In the genomic region with DNA sequence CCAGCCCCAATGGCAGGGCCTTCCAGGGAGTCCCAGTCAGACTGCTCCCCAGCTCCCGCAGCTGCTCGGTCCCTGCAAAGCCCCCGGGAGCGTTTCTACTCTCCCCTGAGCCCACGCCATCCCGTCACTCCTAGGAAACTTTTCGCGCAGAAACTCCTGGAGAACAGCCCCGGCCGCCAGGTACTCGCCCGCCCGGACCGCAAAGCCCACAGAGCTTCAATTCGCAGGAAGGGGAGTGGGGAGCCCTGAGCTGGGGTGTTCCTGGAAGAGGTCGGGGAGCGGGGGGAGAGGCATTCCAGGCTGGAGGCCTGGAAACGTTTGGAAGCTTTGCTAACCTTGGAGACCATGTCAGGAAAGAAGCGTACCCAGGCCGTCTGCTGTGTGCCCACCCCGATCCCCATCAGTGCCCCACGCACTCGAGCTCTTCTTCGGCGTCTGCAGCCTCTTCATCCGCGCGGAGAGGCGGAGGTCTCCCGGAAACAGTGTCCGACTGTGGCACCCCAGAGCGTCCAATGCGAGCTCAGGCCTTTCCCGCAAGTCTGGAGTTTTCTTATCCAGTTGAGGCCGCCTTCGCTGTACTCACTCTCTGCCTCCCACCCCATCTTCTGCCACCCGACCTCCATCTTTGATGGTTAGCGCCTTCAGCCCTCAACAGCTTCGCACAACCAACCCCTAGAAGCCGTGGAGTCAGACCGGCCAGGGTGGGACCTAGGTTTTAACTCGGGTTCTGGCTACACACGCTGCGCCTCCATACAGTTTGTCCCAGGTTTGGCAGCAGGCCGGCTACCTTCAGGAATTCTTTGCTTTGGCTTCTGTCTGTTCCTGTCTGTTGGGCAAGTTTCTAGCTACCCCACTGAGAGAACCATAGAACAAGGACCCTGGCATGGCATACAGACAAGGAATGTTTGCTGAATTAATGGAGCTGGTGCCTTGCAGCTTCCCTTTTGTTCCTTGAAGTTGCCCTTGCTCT, we compare ENCODE assay signal across 1 cellular context.
TF ChIP-seq lines count a peak whose summit lies in the region.

No MANE protein-coding gene starts in this region.

TF ChIP-seq in K562, 482 proteins besides CTCF, POLR2A, EP300 and RAD21 (continued from another document and continues in another):
- TF ChIP-seq GATA2 (CRISPR knock-in tag; IDR thresholded peaks at IDR 0.05) (no peak), ZNF699 (CRISPR knock-in tag; IDR thresholded peaks at IDR 0.05; ENCODE audit: insufficient replicate concordance) (no peak), DMBX1 (CRISPR knock-in tag; IDR thresholded peaks at IDR 0.05; ENCODE audit: borderline replicate concordance) (no peak), ZNF274 (IDR thresholded peaks at IDR 0.05; ENCODE audit: borderline replicate concordance, low read depth, low read length) (no peak), PCBP1 (IDR thresholded peaks at IDR 0.05; ENCODE audit: low read depth, low read length, poor library complexity, severe bottlenecking) (peak; percentile 63), ZNF282 (CRISPR knock-in tag; IDR thresholded peaks at IDR 0.05) (no peak), HDAC6 (IDR thresholded peaks at IDR 0.05; ENCODE audit: low read depth, low read length) (no peak), ZNF224 (CRISPR knock-in tag; IDR thresholded peaks at IDR 0.05) (no peak), ETV6 (IDR thresholded peaks at IDR 0.05; ENCODE audit: borderline replicate concordance in 1 of 2, low read depth in 2 of 2, low read length in 1 of 2) (no peak), ETV6 (CRISPR knock-in tag; IDR thresholded peaks at IDR 0.05; ENCODE audit: borderline replicate concordance) (no peak), FOXK1 (CRISPR knock-in tag; IDR thresholded peaks at IDR 0.05; ENCODE audit: borderline replicate concordance) (no peak), E2F8 (IDR thresholded peaks at IDR 0.05; ENCODE audit: low read depth, partially characterized antibody) (no peak), RAD51 (IDR thresholded peaks at IDR 0.05; ENCODE audit: borderline replicate concordance, low read depth) (no peak), FOXK2 (conservative IDR thresholded peaks at IDR 0.05 in 1 of 2, IDR thresholded peaks at IDR 0.05 in 1 of 2; ENCODE audit: low read depth in 2 of 2) (no peak; a peak in 1 of 4 replicates), ZNF740 (CRISPR knock-in tag; IDR thresholded peaks at IDR 0.05) (0 out of 2 replicates have a peak, but pooled peaks have one; percentile 22), ZNF740 (tag; IDR thresholded peaks at IDR 0.05) (no peak), HCFC1 (IDR thresholded peaks at IDR 0.05; ENCODE audit: low read depth, low read length) (no peak), CGGBP1 (CRISPR knock-in tag; IDR thresholded peaks at IDR 0.05) (no peak), SP2 (IDR thresholded peaks at IDR 0.05; ENCODE audit: extremely low read depth, low read depth, low read length, poor library complexity, severe bottlenecking) (no peak), ZEB2 (IDR thresholded peaks at IDR 0.05) (no peak), ZNF3 (CRISPR knock-in tag; IDR thresholded peaks at IDR 0.05) (no peak), SMAD4 (CRISPR knock-in tag; conservative IDR thresholded peaks at IDR 0.05) (no peak), SNIP1 (IDR thresholded peaks at IDR 0.05; ENCODE audit: low read depth) (no peak), CEBPG (CRISPR knock-in tag; IDR thresholded peaks at IDR 0.05) (no peak), CEBPG (tag; conservative IDR thresholded peaks at IDR 0.05 in 1 of 2, IDR thresholded peaks at IDR 0.05 in 1 of 2) (no peak), ZNF354B (CRISPR knock-in tag; IDR thresholded peaks at IDR 0.05) (no peak), ZKSCAN1 (IDR thresholded peaks at IDR 0.05; ENCODE audit: low read depth, low read length) (no peak), NCOA1 (IDR thresholded peaks at IDR 0.05; ENCODE audit: low read depth) (no peak), JUND (IDR thresholded peaks at IDR 0.05; ENCODE audit: borderline replicate concordance, low read depth, low read length) (peak; percentile 8; the same call in 1 of the 2 replicates), JUND (tag; IDR thresholded peaks at IDR 0.05; ENCODE audit: borderline replicate concordance, low read depth, low read length) (no peak), ZNF766 (CRISPR knock-in tag; conservative IDR thresholded peaks at IDR 0.05) (0 out of 2 replicates have a peak, but pooled peaks have one; percentile 48), CHCHD3 (CRISPR knock-in tag; IDR thresholded peaks at IDR 0.05) (no peak), FOXJ3 (CRISPR knock-in tag; IDR thresholded peaks at IDR 0.05) (no peak), IFI16 (CRISPR knock-in tag; IDR thresholded peaks at IDR 0.05) (no peak), IRF1 (CRISPR knock-in tag; IDR thresholded peaks at IDR 0.05; ENCODE audit: borderline replicate concordance) (no peak), NFRKB (IDR thresholded peaks at IDR 0.05; ENCODE audit: low read depth) (no peak), MCM2 (IDR thresholded peaks at IDR 0.05; ENCODE audit: low read depth) (no peak), POLR2H (tag; IDR thresholded peaks at IDR 0.05; ENCODE audit: low read depth) (no peak), FIP1L1 (IDR thresholded peaks at IDR 0.05; ENCODE audit: low read depth, low read length, poor library complexity, severe bottlenecking) (no peak), ARID1B (IDR thresholded peaks at IDR 0.05) (0 out of 2 replicates have a peak, but pooled peaks have one; percentile 5), SRF (CRISPR knock-in tag; IDR thresholded peaks at IDR 0.05) (0 out of 4 replicates have a peak, but pooled peaks of 1 of the 2 experiments have one; percentile 3), HNRNPUL1 (IDR thresholded peaks at IDR 0.05; ENCODE audit: low read length) (no peak), ZNF644 (tag; IDR thresholded peaks at IDR 0.05; ENCODE audit: low read depth) (no peak)
- TF ChIP-seq, protein P1, sequence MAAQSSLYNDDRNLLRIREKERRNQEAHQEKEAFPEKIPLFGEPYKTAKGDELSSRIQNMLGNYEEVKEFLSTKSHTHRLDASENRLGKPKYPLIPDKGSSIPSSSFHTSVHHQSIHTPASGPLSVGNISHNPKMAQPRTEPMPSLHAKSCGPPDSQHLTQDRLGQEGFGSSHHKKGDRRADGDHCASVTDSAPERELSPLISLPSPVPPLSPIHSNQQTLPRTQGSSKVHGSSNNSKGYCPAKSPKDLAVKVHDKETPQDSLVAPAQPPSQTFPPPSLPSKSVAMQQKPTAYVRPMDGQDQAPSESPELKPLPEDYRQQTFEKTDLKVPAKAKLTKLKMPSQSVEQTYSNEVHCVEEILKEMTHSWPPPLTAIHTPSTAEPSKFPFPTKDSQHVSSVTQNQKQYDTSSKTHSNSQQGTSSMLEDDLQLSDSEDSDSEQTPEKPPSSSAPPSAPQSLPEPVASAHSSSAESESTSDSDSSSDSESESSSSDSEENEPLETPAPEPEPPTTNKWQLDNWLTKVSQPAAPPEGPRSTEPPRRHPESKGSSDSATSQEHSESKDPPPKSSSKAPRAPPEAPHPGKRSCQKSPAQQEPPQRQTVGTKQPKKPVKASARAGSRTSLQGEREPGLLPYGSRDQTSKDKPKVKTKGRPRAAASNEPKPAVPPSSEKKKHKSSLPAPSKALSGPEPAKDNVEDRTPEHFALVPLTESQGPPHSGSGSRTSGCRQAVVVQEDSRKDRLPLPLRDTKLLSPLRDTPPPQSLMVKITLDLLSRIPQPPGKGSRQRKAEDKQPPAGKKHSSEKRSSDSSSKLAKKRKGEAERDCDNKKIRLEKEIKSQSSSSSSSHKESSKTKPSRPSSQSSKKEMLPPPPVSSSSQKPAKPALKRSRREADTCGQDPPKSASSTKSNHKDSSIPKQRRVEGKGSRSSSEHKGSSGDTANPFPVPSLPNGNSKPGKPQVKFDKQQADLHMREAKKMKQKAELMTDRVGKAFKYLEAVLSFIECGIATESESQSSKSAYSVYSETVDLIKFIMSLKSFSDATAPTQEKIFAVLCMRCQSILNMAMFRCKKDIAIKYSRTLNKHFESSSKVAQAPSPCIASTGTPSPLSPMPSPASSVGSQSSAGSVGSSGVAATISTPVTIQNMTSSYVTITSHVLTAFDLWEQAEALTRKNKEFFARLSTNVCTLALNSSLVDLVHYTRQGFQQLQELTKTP (IDR thresholded peaks at IDR 0.05; ENCODE audit: low read depth in 1 of 2, partially characterized antibody in 2 of 2), result peak in 1 of 2 experiments; percentile 46
- TF ChIP-seq, protein P2, sequence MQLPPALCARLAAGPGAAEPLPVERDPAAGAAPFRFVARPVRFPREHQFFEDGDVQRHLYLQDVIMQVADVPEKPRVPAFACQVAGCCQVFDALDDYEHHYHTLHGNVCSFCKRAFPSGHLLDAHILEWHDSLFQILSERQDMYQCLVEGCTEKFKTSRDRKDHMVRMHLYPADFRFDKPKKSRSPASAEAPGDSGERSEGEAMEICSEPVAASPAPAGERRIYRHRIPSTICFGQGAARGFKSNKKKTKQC (CRISPR knock-in tag; IDR thresholded peaks at IDR 0.05), result no peak
- TF ChIP-seq, protein P3, sequence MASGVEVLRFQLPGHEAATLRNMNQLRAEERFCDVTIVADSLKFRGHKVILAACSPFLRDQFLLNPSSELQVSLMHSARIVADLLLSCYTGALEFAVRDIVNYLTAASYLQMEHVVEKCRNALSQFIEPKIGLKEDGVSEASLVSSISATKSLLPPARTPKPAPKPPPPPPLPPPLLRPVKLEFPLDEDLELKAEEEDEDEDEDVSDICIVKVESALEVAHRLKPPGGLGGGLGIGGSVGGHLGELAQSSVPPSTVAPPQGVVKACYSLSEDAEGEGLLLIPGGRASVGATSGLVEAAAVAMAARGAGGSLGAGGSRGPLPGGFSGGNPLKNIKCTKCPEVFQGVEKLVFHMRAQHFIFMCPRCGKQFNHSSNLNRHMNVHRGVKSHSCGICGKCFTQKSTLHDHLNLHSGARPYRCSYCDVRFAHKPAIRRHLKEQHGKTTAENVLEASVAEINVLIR (CRISPR knock-in tag; IDR thresholded peaks at IDR 0.05), result no peak
- TF ChIP-seq, protein P4, sequence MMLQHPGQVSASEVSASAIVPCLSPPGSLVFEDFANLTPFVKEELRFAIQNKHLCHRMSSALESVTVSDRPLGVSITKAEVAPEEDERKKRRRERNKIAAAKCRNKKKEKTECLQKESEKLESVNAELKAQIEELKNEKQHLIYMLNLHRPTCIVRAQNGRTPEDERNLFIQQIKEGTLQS (IDR thresholded peaks at IDR 0.05), result peak; percentile 46; the same call in 1 of the 2 replicates
- TF ChIP-seq, protein P4 (CRISPR knock-in tag; conservative IDR thresholded peaks at IDR 0.05), result peak; percentile 39; the same call in 1 of the 2 replicates
- TF ChIP-seq, protein P5, sequence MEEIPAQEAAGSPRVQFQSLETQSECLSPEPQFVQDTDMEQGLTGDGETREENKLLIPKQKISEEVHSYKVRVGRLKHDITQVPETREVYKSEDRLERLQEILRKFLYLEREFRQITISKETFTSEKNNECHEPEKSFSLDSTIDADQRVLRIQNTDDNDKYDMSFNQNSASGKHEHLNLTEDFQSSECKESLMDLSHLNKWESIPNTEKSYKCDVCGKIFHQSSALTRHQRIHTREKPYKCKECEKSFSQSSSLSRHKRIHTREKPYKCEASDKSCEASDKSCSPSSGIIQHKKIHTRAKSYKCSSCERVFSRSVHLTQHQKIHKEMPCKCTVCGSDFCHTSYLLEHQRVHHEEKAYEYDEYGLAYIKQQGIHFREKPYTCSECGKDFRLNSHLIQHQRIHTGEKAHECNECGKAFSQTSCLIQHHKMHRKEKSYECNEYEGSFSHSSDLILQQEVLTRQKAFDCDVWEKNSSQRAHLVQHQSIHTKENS (CRISPR knock-in tag; IDR thresholded peaks at IDR 0.05), result no peak
- TF ChIP-seq, protein P6, sequence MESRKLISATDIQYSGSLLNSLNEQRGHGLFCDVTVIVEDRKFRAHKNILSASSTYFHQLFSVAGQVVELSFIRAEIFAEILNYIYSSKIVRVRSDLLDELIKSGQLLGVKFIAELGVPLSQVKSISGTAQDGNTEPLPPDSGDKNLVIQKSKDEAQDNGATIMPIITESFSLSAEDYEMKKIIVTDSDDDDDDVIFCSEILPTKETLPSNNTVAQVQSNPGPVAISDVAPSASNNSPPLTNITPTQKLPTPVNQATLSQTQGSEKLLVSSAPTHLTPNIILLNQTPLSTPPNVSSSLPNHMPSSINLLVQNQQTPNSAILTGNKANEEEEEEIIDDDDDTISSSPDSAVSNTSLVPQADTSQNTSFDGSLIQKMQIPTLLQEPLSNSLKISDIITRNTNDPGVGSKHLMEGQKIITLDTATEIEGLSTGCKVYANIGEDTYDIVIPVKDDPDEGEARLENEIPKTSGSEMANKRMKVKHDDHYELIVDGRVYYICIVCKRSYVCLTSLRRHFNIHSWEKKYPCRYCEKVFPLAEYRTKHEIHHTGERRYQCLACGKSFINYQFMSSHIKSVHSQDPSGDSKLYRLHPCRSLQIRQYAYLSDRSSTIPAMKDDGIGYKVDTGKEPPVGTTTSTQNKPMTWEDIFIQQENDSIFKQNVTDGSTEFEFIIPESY (CRISPR knock-in tag; IDR thresholded peaks at IDR 0.05), result no peak
